8 cellular contexts compared by ENCODE assay signal in genomic region chr1:77779529-77780281, GRCh38. TPM values are rescaled to one million over a fixed set of nuclear protein-coding genes. Genes with fewer than 3 reads are reported as not detected.
DNase-seq lines count a peak whose midpoint lies in the region; ATAC-seq and TF ChIP-seq lines count a peak whose summit lies in the region.

Gene MIGA1, plus strand, starts transcription at chr1:77779649. Its CDS starts 3,604 bp downstream, at chr1:77783253.

- H3K9me3 ChIP-seq in SK-N-MC (ENCODE audit: low read depth, low read length) (no peaks in the 10 kb centered on the region), suprapubic skin (no peaks in the 10 kb centered on the region)

- no peak for TF ChIP-seq POLR2A in suprapubic skin (IDR thresholded peaks at IDR 0.05)

- H3K4me3 ChIP-seq in GM08714 (ENCODE audit: low read length) (peak within 1 kb of the TSS; percentile 88), SK-N-MC (peak within 1 kb of the TSS; percentile 81), suprapubic skin (peak within 1 kb of the TSS; percentile 88)

- 2% methylated on average over 21 of the region's 40 CpGs for WGBS in suprapubic skin

- H3K36me3 ChIP-seq in SK-N-MC (ENCODE audit: insufficient read depth, low read length) (peaks cover 12% of the 10 kb centered on the region), suprapubic skin (peaks cover 14% of the 10 kb centered on the region)

- DNase-seq in NCI-H1048 (lab: John Stamatoyannopoulos, UW) = peak; percentile 59
- DNase-seq in SK-N-MC (ENCODE audit: low read depth, low spot score) = peak; percentile 77
- DNase-seq in activated naive CD4-positive, alpha-beta T cell treated with anti-CD3 and anti-CD28 coated beads, Interleukin-2, amount 50 U/mL, for 16 hours = peak; percentile 84
- peak; percentile 62 for DNase-seq in glomerular endothelial cell (ENCODE audit: extremely low read depth, low read depth, low spot score)
- peak; percentile 89 for DNase-seq in occipital lobe (lab: John Stamatoyannopoulos, UW)
- DNase-seq in suprapubic skin (ENCODE audit: low spot score in 2 of 2) = peak; percentile 87 to 89

- H3K27me3 ChIP-seq in suprapubic skin = no peaks in the 10 kb centered on the region

- no peak for TF ChIP-seq EP300 in suprapubic skin (IDR thresholded peaks at IDR 0.05)

- peak; percentile 96 for ATAC-seq in HG02588 (IDR thresholded peaks at IDR 0.05; ENCODE audit: unreplicated experiment)

- H3K9ac ChIP-seq in SK-N-MC (ENCODE audit: insufficient read length) = peak within 1 kb of the TSS; percentile 61

- no peak for TF ChIP-seq CTCF in suprapubic skin (IDR thresholded peaks at IDR 0.05)

- peak within 1 kb of the TSS; percentile 61 for H3K27ac ChIP-seq in SK-N-MC
- peak within 1 kb of the TSS; percentile 65 for H3K27ac ChIP-seq in suprapubic skin

- peaks cover 14% of the 10 kb centered on the region for H3K4me1 ChIP-seq in suprapubic skin

RNA-seq across cellular contexts. Expression of gene MIGA1, which starts in this region (rescaled TPM):
- total RNA-seq in glomerular endothelial cell = 10.9 and 14.4 TPM in 2 replicates
- total RNA-seq in occipital lobe = 28.5 TPM
- 10 to 100 TPM in 2 of 4 donors, 1 to 10 TPM in 2; 7.6 to 17.6 (median 10.2) TPM for total RNA-seq in suprapubic skin

Comparison
In these comparisons a context has a peak if more than half of its experiments do, and no peak if none do; other contexts are left out.
1. Peak in every context shown above with its lines: DNase-seq, ATAC-seq, H3K4me3 ChIP-seq and H3K27ac ChIP-seq.